13 cellular contexts compared by ENCODE assay signal in the genomic region with DNA sequence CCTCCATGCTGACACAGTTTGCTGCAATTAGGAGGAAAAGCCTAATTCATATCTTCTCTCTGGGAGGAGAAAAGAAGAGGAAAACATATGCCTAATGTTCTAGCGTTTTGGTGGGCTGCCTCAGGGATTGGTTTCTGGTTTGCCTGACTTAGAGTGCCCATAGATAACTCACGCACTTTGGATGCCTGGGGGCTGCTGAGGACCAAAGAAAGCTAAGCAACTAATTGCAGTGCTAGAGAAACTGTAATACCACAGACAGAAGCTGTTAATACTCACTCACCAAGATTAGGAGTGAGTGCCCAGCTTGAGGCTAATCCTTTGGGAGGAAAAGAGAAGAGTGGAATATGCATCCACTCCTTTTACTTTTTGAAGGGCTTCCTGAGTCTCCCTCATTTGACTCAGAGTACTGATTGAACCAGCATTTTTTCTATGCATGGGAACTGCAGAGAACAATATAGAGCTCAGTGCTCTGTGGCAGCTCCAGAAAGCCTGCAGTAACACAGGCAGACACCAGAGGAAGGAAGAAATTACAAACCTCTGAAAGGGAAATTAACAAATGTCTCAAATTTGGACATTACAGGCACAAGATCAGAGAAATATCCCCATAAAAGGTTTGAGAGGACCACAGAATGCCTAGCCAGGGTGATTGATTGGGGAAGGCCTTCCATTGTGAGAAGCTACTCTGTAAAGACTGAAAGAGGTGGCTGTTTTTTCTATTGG.
"Had no signal": no experiment of that assay in that cellular context is flagged by ENCODE, and none has a peak within 500 bp of the region (broad histone marks: within the 10 kb centered on the region; RNA-seq: fewer than 3 reads in every experiment).

No MANE protein-coding gene starts in this region.

- H3K27me3 ChIP-seq: cardiac muscle cell, foreskin keratinocyte had no signal

- H3K4me1 ChIP-seq: foreskin keratinocyte, psoas muscle had no signal

- H3K9me3 ChIP-seq: psoas muscle had no signal

- H3K27ac ChIP-seq: cardiac muscle cell, foreskin keratinocyte, psoas muscle had no signal

- H3K4me3 ChIP-seq: cardiac muscle cell, psoas muscle had no signal

- H3K36me3 ChIP-seq: cardiac muscle cell had no signal

- DNase-seq: activated CD4-positive, alpha-beta memory T cell treated with anti-CD3 and anti-CD28 coated beads for 36 hours; activated gamma-delta T cell; activated naive CD8-positive, alpha-beta T cell treated with anti-CD3 and anti-CD28 coated beads for 36 hours; activated T-cell treated with anti-CD3 and anti-CD28 coated beads, Interleukin-2, amount 50 U/mL, for 48 hours; aorta; foreskin keratinocyte; head of caudate nucleus; mammary epithelial cell; psoas muscle; stimulated activated naive CD4-positive, alpha-beta T cell; SW 1271; trophoblast cell had no signal
